In the genomic region with DNA sequence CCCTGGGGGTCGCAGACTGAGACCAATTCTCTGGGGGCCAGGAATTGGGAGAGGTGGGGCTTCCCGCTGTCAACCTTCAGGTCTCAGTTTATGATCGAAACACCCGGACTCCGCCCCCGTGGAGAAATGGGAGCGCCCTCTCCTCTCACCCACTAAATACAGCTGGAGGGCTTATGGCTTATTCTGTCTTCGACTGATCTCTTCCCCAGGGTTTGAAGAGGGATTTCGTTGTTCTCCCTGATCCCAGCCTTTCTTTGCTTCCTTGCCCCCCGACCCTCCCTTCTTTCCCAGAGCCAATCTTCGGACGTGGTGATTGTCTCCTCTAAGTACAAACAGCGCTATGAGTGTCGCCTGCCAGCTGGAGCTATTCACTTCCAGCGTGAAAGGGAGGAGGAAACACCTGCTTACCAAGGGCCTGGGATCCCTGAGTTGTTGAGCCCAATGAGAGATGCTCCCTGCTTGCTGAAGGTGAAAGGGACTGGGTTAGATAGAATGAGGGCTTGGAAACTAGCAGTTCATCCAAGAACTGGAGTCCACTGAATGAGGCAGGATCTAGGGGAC, we compare ENCODE assay signal across 8 cellular contexts. TPM values are rescaled to one million over a fixed set of nuclear protein-coding genes. Genes with fewer than 3 reads are reported as not detected.
DNase-seq lines count a peak whose midpoint lies in the region; ATAC-seq, FAIRE-seq and TF ChIP-seq lines count a peak whose summit lies in the region.

No MANE protein-coding gene starts in this region.

- no peak for TF ChIP-seq RAD21 in K562 (CRISPR knock-in tag; conservative IDR thresholded peaks at IDR 0.05 in 1 of 2, IDR thresholded peaks at IDR 0.05 in 1 of 2)

- no peak for TF ChIP-seq CTCF in K562 (IDR thresholded peaks at IDR 0.05 in 2 of 3, conservative IDR thresholded peaks at IDR 0.05 in 1 of 3; ENCODE audit: insufficient read depth in 2 of 3, low read depth in 1 of 3, low read length in 3 of 3)

- intact Hi-C loops in K562 (cut with micrococcal nuclease) (loop anchor here (1.0 to 5.0 kb wide), 2 partner anchors 61 to 237 kb away; partner anchors contain the start of genes B4GALNT1, GLI1 and INHBE), left colon (cut with DNase I, micrococcal nuclease) (no loop called here)

- H3K79me2 ChIP-seq in K562 (ENCODE audit: control insufficient read depth, insufficient read depth, low read length) = peaks cover 12% of the 10 kb centered on the region

- no peaks in the 10 kb centered on the region for H3K9me1 ChIP-seq in K562 (ENCODE audit: control insufficient read depth, insufficient read depth, low read length)

- no peaks in the 10 kb centered on the region for H4K20me1 ChIP-seq in K562 (replicated peaks; ENCODE audit: control insufficient read depth, insufficient read depth, low read length)

- no peaks in the 10 kb centered on the region for H3K9me3 ChIP-seq in HUES48 (ENCODE audit: control insufficient read depth, insufficient read depth, low read length)
- H3K9me3 ChIP-seq in K562 (replicated peaks; ENCODE audit: control insufficient read depth, insufficient read depth, low read depth, low read length) = no peaks in the 10 kb centered on the region
- H3K9me3 ChIP-seq in T-helper 17 cell (ENCODE audit: control insufficient read depth, low read length, poor library complexity, severe bottlenecking) = no peaks in the 10 kb centered on the region

- H3K4me3 ChIP-seq in HUES48 (ENCODE audit: low read depth, low read length) (peak overlapping the region; percentile 81), K562 (peak overlapping the region; percentile 82), urinary bladder (ENCODE audit: low read depth, low read length) (peak overlapping the region; percentile 65)

- peaks cover 25% of the 10 kb centered on the region for H3K4me1 Mint-ChIP-seq in T-helper 17 cell

- peak overlapping the region; percentile 95 for H3K4me2 ChIP-seq in K562 (ENCODE audit: insufficient read depth, low read length)

- H3K27me3 Mint-ChIP-seq in T-helper 17 cell = peaks cover 8% of the 10 kb centered on the region

- no peak for FAIRE-seq in K562 (lab: Jason Lieb, UNC)

- H3K27ac ChIP-seq in HUES48 (ENCODE audit: low read depth, low read length) (peak overlapping the region; percentile 30), K562 (ENCODE audit: extremely low read depth, low read depth, low read length) (peak overlapping the region; percentile 80), urinary bladder (ENCODE audit: low read depth) (peak overlapping the region; percentile 13)

- peak; percentile 33 for DNase-seq in DMS53 treated with DMSO at 0.1 percent for 48 hours (lab: John Stamatoyannopoulos, UW; ENCODE audit: unreplicated experiment)
- DNase-seq in K562 (ENCODE audit: extremely low read depth in 1 of 4, low spot score in 3 of 4) = peak; percentile 24 to 56 (median 46)
- peak; percentile 48 to 59 for DNase-seq in left colon
- no peak for DNase-seq in T-helper 17 cell
- DNase-seq in MV-4-11 (lab: John Stamatoyannopoulos, UW) = no peak
- DNase-seq in globus pallidus (ENCODE audit: low spot score) = no peak

- 2% methylated on average over 14 of the region's 15 CpGs for WGBS in K562 (ENCODE audit: insufficient coverage, low coverage, missing lambda C conversion rate)
- under 1% methylated on average over 15 of the region's 15 CpGs for WGBS in urinary bladder

- H3K9ac ChIP-seq in HUES48 (ENCODE audit: low read depth, low read length) = peak overlapping the region; percentile 72
- H3K9ac ChIP-seq in K562 (ENCODE audit: insufficient read depth in 1 of 2, low read depth in 2 of 2, low read length in 2 of 2) = peak overlapping the region; percentile 90 to 95

- ATAC-seq in K562 (peak; percentile 32), left colon (peak; percentile 47), T-helper 17 cell (no peak)

- CTCF ChIA-PET in K562 (lab: Yijun Ruan, JAX; ENCODE audit: low intra/inter-chr PET ratio) = no interaction called here

- H3K27me3 ChIP-seq in HUES48 (ENCODE audit: control insufficient read depth, insufficient read depth, low read length) = no peaks in the 10 kb centered on the region
- no peaks in the 10 kb centered on the region for H3K27me3 ChIP-seq in K562 (ENCODE audit: control insufficient read depth in 2 of 2, insufficient read depth in 2 of 2, low read length in 2 of 2)

- peaks cover 12% of the 10 kb centered on the region for H3K36me3 Mint-ChIP-seq in T-helper 17 cell (ENCODE audit: low read depth)

- H2AFZ ChIP-seq in K562 (ENCODE audit: low read depth, low read length) = peak overlapping the region; percentile 98

- POLR2A ChIA-PET in K562 (lab: Yijun Ruan, JAX) = interaction anchor here (0.6 to 1.7 kb wide), 6 partner anchors 11 to 175 kb away, joined by 3 to 8 read pairs (median 4); partner anchors contain the start of gene DDIT3

- TF ChIP-seq EP300 in K562 (IDR thresholded peaks at IDR 0.05; ENCODE audit: low read length) = no peak

- no peak for TF ChIP-seq POLR2A in K562 (conservative IDR thresholded peaks at IDR 0.05)

- H3K36me3 ChIP-seq in HUES48 (ENCODE audit: control insufficient read depth, insufficient read depth, low read length) (peaks cover 14% of the 10 kb centered on the region), K562 (ENCODE audit: control insufficient read depth, insufficient read depth, low read length) (peaks cover 25% of the 10 kb centered on the region), urinary bladder (ENCODE audit: insufficient read depth) (no peaks in the 10 kb centered on the region)

- H3K4me1 ChIP-seq in HUES48 (ENCODE audit: control insufficient read depth, insufficient read depth, low read length) = 0 out of 2 replicates have a peak, but pooled peaks cover 4% of the 10 kb centered on the region
- peaks cover 4 to 10% of the 10 kb centered on the region in 2 experiments; a peak in 3 of 5 replicates for H3K4me1 ChIP-seq in K562 (replicated peaks in 1 of 2; ENCODE audit: control insufficient read depth in 2 of 2, insufficient read depth in 2 of 2, low read length in 2 of 2)
- H3K4me1 ChIP-seq in urinary bladder (ENCODE audit: insufficient read depth) = no peaks in the 10 kb centered on the region

- no peak overlapping the region for H3K4me3 Mint-ChIP-seq in T-helper 17 cell

- no peak overlapping the region for H3K27ac Mint-ChIP-seq in T-helper 17 cell

- BruUV-seq in K562 (replicated peaks; lab: Mats Ljungman, UMichigan) = TSS peak; percentile 75

- in situ Hi-C loops in K562 (cut with MboI) = loop anchor here (5.0 kb wide), 1 partner anchor 67 kb away; no protein-coding TSS in a partner anchor

RNA-seq across cellular contexts. Expression of gene OS9, which starts 0.6 kb away (rescaled TPM):
- total RNA-seq in K562 (2011; cell fraction: chromatin; rRNA removed; ENCODE audit: low replicate concordance) = 197 and 263 TPM in 2 replicates
- 185 and 199 TPM in 2 replicates for total RNA-seq in K562 (2011; cell fraction: nucleolus; rRNA removed)
- 161 and 189 TPM in 2 replicates for total RNA-seq in K562 (2011; cell fraction: nucleoplasm; rRNA removed)
- total RNA-seq in K562 (2014; rRNA removed) (88.5 and 93.7 TPM in 2 replicates), K562 (2014; rRNA removed; fragmentation: Illumina TruSeq; extraction: Trizol) (71.3 and 77.4 TPM in 2 replicates), K562 (2015; rRNA removed; fragmentation: Illumina TruSeq; extraction: Trizol) (90.2 and 97.8 TPM in 2 replicates), K562 (2021) (85.4 and 89.5 TPM in 2 replicates), left colon (100 to 1,000 TPM; 310 to 322 TPM), urinary bladder (137 TPM), T-helper 17 cell (100 to 1,000 TPM; 138 to 142 TPM)
- polyA plus RNA-seq in K562 (2011; rRNA removed) (84.0 and 113 TPM in 2 replicates), K562 (2014; fragmentation: Illumina TruSeq; extraction: Trizol) (93.3 and 105 TPM in 2 replicates), K562 (2014; fragmentation: Nextera tagmentation; extraction: Ambion mirVana) (1 to 10 TPM; 4.6 to 7.9 TPM), K562 (2014; rRNA removed) (89.0 and 102 TPM in 2 replicates), urinary bladder (257 TPM)
- 96.9 and 176 TPM in 2 replicates for polyA plus RNA-seq in K562 (2011; cell fraction: cytosol; rRNA removed)
- 254 and 358 TPM in 2 replicates for polyA plus RNA-seq in K562 (2011; cell fraction: nucleus; rRNA removed)
- polyA plus RNA-seq in K562 (2012) = 145 and 222 TPM in 2 replicates
- 130 and 134 TPM in 2 replicates for polyA minus RNA-seq in K562 (2011; rRNA and poly(A)+ RNA removed)
- 33.0 and 35.3 TPM in 2 replicates for polyA minus RNA-seq in K562 (2011; cell fraction: cytosol; rRNA and poly(A)+ RNA removed)
- polyA minus RNA-seq in K562 (2011; cell fraction: nucleus; rRNA and poly(A)+ RNA removed) = 41.7 and 80.5 TPM in 2 replicates

RNA-seq across cellular contexts. Expression of gene AGAP2, which starts 44.0 kb away (rescaled TPM):
- 0.12 and 0.74 TPM in 2 replicates for total RNA-seq in K562 (2011; cell fraction: chromatin; rRNA removed; ENCODE audit: low replicate concordance)
- total RNA-seq in K562 (2011; cell fraction: nucleolus; rRNA removed) = 0.26 and 0.67 TPM in 2 replicates
- total RNA-seq in K562 (2011; cell fraction: nucleoplasm; rRNA removed) = 0.15 and 0.99 TPM in 2 replicates
- 0.18 and 0.20 TPM in 2 replicates for total RNA-seq in K562 (2014; rRNA removed)
- total RNA-seq in K562 (2014; rRNA removed; fragmentation: Illumina TruSeq; extraction: Trizol) = 0.13 and 0.36 TPM in 2 replicates
- total RNA-seq in K562 (2015; rRNA removed; fragmentation: Illumina TruSeq; extraction: Trizol) = 0.04 and 0.08 TPM in 2 replicates
- total RNA-seq in K562 (2021) = 0.31 and 0.60 TPM in 2 replicates
- 0.12 and 0.36 TPM in 2 replicates for polyA plus RNA-seq in K562 (2011; rRNA removed)
- polyA plus RNA-seq in K562 (2011; cell fraction: cytosol; rRNA removed) = 0.06 and 0.22 TPM in 2 replicates
- polyA plus RNA-seq in K562 (2011; cell fraction: nucleus; rRNA removed) = 0.39 and 0.57 TPM in 2 replicates
- 0.46 and 0.65 TPM in 2 replicates for polyA plus RNA-seq in K562 (2012)
- polyA plus RNA-seq in K562 (2014; fragmentation: Illumina TruSeq; extraction: Trizol) = 0.19 and 0.77 TPM in 2 replicates
- under 1 TPM in 1 of 2 experiments, not detected in 1; 0.07 TPM for polyA plus RNA-seq in K562 (2014; fragmentation: Nextera tagmentation; extraction: Ambion mirVana)
- polyA plus RNA-seq in K562 (2014; rRNA removed) = 0.20 and 0.88 TPM in 2 replicates
- 0.09 and 0.67 TPM in 2 replicates for polyA minus RNA-seq in K562 (2011; rRNA and poly(A)+ RNA removed)
- not detected in 2 replicates for polyA minus RNA-seq in K562 (2011; cell fraction: cytosol; rRNA and poly(A)+ RNA removed)
- polyA minus RNA-seq in K562 (2011; cell fraction: nucleus; rRNA and poly(A)+ RNA removed) = 0.11 and 0.27 TPM in 2 replicates
- 1 to 10 TPM in 1 of 2 donors, under 1 TPM in 1; 0.92 to 1.5 TPM for total RNA-seq in left colon
- 1.4 TPM for total RNA-seq in urinary bladder
- 1.8 TPM for polyA plus RNA-seq in urinary bladder
- 10 to 100 TPM; 46.5 to 57.6 TPM for total RNA-seq in T-helper 17 cell

RNA-seq across cellular contexts. Expression of gene TSPAN31, which starts 50.3 kb away (rescaled TPM):
- total RNA-seq in K562 (2011; cell fraction: chromatin; rRNA removed; ENCODE audit: low replicate concordance) = 36.4 and 39.7 TPM in 2 replicates
- 29.6 and 31.4 TPM in 2 replicates for total RNA-seq in K562 (2011; cell fraction: nucleolus; rRNA removed)
- 39.6 and 43.3 TPM in 2 replicates for total RNA-seq in K562 (2011; cell fraction: nucleoplasm; rRNA removed)
- total RNA-seq in K562 (2014; rRNA removed) (11.3 and 14.0 TPM in 2 replicates), K562 (2014; rRNA removed; fragmentation: Illumina TruSeq; extraction: Trizol) (14.3 and 14.7 TPM in 2 replicates), K562 (2015; rRNA removed; fragmentation: Illumina TruSeq; extraction: Trizol) (12.6 and 14.3 TPM in 2 replicates), K562 (2021) (11.0 and 12.4 TPM in 2 replicates), left colon (10 to 100 TPM; 28.9 to 40.6 TPM), urinary bladder (42.1 TPM), T-helper 17 cell (10 to 100 TPM in 1 of 2 donors, 1 to 10 TPM in 1; 9.6 to 11.8 TPM)
- polyA plus RNA-seq in K562 (2011; rRNA removed) (13.8 and 24.9 TPM in 2 replicates), K562 (2014; fragmentation: Illumina TruSeq; extraction: Trizol) (17.6 and 20.5 TPM in 2 replicates), K562 (2014; fragmentation: Nextera tagmentation; extraction: Ambion mirVana) (10 to 100 TPM; 20.1 to 26.4 TPM), K562 (2014; rRNA removed) (11.6 and 20.3 TPM in 2 replicates), urinary bladder (48.6 TPM)
- polyA plus RNA-seq in K562 (2011; cell fraction: cytosol; rRNA removed) = 14.8 and 19.7 TPM in 2 replicates
- polyA plus RNA-seq in K562 (2011; cell fraction: nucleus; rRNA removed) = 14.7 and 19.0 TPM in 2 replicates
- 19.0 and 31.1 TPM in 2 replicates for polyA plus RNA-seq in K562 (2012)
- 10.0 and 19.6 TPM in 2 replicates for polyA minus RNA-seq in K562 (2011; rRNA and poly(A)+ RNA removed)
- 5.6 and 6.3 TPM in 2 replicates for polyA minus RNA-seq in K562 (2011; cell fraction: cytosol; rRNA and poly(A)+ RNA removed)
- 10.2 and 10.6 TPM in 2 replicates for polyA minus RNA-seq in K562 (2011; cell fraction: nucleus; rRNA and poly(A)+ RNA removed)

RNA-seq across cellular contexts. Expression of gene CDK4, which starts 57.6 kb away (rescaled TPM):
- total RNA-seq in K562 (2011; cell fraction: chromatin; rRNA removed; ENCODE audit: low replicate concordance) = 135 and 229 TPM in 2 replicates
- total RNA-seq in K562 (2011; cell fraction: nucleolus; rRNA removed) = 165 and 176 TPM in 2 replicates
- 168 and 190 TPM in 2 replicates for total RNA-seq in K562 (2011; cell fraction: nucleoplasm; rRNA removed)
- total RNA-seq in K562 (2014; rRNA removed) (237 and 282 TPM in 2 replicates), K562 (2014; rRNA removed; fragmentation: Illumina TruSeq; extraction: Trizol) (173 and 188 TPM in 2 replicates), K562 (2015; rRNA removed; fragmentation: Illumina TruSeq; extraction: Trizol) (216 and 217 TPM in 2 replicates), K562 (2021) (238 and 253 TPM in 2 replicates), left colon (10 to 100 TPM; 38.4 to 46.0 TPM), urinary bladder (71.7 TPM), T-helper 17 cell (10 to 100 TPM; 20.8 to 21.3 TPM)
- polyA plus RNA-seq in K562 (2011; rRNA removed) (429 and 436 TPM in 2 replicates), K562 (2014; fragmentation: Illumina TruSeq; extraction: Trizol) (347 and 427 TPM in 2 replicates), K562 (2014; fragmentation: Nextera tagmentation; extraction: Ambion mirVana) (10 to 100 TPM; 37.8 to 62.8 TPM), K562 (2014; rRNA removed) (309 and 339 TPM in 2 replicates), urinary bladder (89.9 TPM)
- polyA plus RNA-seq in K562 (2011; cell fraction: cytosol; rRNA removed) = 496 and 542 TPM in 2 replicates
- polyA plus RNA-seq in K562 (2011; cell fraction: nucleus; rRNA removed) = 182 and 203 TPM in 2 replicates
- polyA plus RNA-seq in K562 (2012) = 227 and 292 TPM in 2 replicates
- 194 and 258 TPM in 2 replicates for polyA minus RNA-seq in K562 (2011; rRNA and poly(A)+ RNA removed)
- 98.1 and 128 TPM in 2 replicates for polyA minus RNA-seq in K562 (2011; cell fraction: cytosol; rRNA and poly(A)+ RNA removed)
- polyA minus RNA-seq in K562 (2011; cell fraction: nucleus; rRNA and poly(A)+ RNA removed) = 95.2 and 124 TPM in 2 replicates

Comparison
In these comparisons a context has a peak if more than half of its experiments do, and no peak if none do; other contexts are left out.
1. DNase-seq: peak in DMS53 treated with DMSO at 0.1 percent for 48 hours (single experiment), K562 (4 of 4) and left colon (2 of 2); none in T-helper 17 cell (0 of 3), MV-4-11 (single experiment) and globus pallidus (single experiment).
2. H3K27ac ChIP-seq: peak in every context shown above with its lines; median percentile 80 in K562; 30 in HUES48; 13 in urinary bladder.
3. RNA of gene AGAP2, which starts 44.0 kb away (total RNA-seq): 46.5 to 57.6 TPM in T-helper 17 cell; 0.92 to 1.5 TPM in left colon, 1.4 TPM in urinary bladder (single experiment) and 0.04 to 0.99 TPM in K562; every median in the first group is over 10 times any median in the second.
4. Peak in every context shown above with its lines, with median percentiles within 50 percentile points of each other: H3K4me3 ChIP-seq.